10 cellular contexts compared by ENCODE assay signal in the genomic region with DNA sequence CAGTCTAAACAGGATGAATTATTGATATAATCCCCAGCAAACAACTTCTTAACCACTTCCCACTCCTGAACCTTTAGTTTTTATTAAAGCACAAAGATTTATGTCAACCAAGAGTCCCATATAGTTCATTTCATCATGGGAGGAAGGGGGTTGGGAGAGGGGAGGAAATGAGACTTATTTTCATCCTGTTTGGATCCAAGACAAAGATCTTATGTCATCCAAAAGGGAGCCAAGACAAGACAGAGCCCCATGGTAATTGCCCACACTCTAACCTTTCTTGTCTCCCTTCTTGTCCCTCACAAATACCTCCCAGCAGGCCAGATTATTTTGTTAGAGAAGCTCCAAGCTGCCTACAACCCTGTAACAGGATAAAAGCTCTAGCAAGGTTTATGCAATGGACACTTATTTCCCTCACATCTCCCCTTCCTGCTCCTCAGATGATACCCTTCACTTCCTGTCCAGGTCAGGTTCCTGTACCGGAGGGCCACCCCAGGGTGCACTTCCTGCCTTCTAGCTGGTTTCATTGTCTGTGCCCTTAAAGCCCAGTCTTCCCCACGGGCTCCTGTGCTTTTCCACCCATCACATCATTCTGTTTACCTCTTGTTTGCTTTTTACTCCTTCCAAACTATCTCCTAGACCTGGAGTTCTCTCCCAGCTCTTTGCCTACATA.
DNase-seq lines count a peak whose midpoint lies in the region; ATAC-seq, FAIRE-seq and TF ChIP-seq lines count a peak whose summit lies in the region.
"Had no signal": no experiment of that assay in that cellular context is flagged by ENCODE, and none has a peak within 500 bp of the region (broad histone marks: within the 10 kb centered on the region; RNA-seq: fewer than 3 reads in every experiment).

No MANE protein-coding gene starts in this region.

- peaks cover 12 to 21% of the 10 kb centered on the region in 2 donors for H3K9me3 Mint-ChIP-seq in activated naive CD4-positive, alpha-beta T cell treated with anti-CD3 and anti-CD28 coated beads, Interleukin-2, amount 50 U/mL, for 72 hours
- H3K9me3 Mint-ChIP-seq in naive thymus-derived CD4-positive, alpha-beta T cell: peaks cover 0 to 10% (median 4%) of the 10 kb centered on the region in 11 donors

- no peaks in the 10 kb centered on the region for H3K27me3 ChIP-seq in HL-60 (ENCODE audit: insufficient read depth, poor library complexity, severe bottlenecking)
- H3K27me3 ChIP-seq in naive thymus-derived CD4-positive, alpha-beta T cell (ENCODE audit: control insufficient read depth in 2 of 2, insufficient read depth in 2 of 2, low read length in 2 of 2): no peaks in the 10 kb centered on the region
- no peaks in the 10 kb centered on the region for H3K27me3 ChIP-seq in effector memory CD4-positive, alpha-beta T cell (replicated peaks; ENCODE audit: control insufficient read depth, insufficient read depth, low read length, poor library complexity, severe bottlenecking)
- H3K27me3 ChIP-seq: gastrocnemius medialis had no signal

- peaks cover 47 to 77% (median 68%) of the 10 kb centered on the region in 7 donors for H3K4me1 Mint-ChIP-seq in naive thymus-derived CD4-positive, alpha-beta T cell

- H3K27ac Mint-ChIP-seq in activated naive CD4-positive, alpha-beta T cell treated with anti-CD3 and anti-CD28 coated beads, Interleukin-2, amount 50 U/mL, for 72 hours: peak overlapping the region; percentile 77 to 92
- H3K27ac Mint-ChIP-seq in naive thymus-derived CD4-positive, alpha-beta T cell: peak overlapping the region; percentile 67 to 87 (median 74)
- H3K27ac Mint-ChIP-seq: brain had no signal

- H3K36me3 Mint-ChIP-seq in activated naive CD4-positive, alpha-beta T cell treated with anti-CD3 and anti-CD28 coated beads, Interleukin-2, amount 50 U/mL, for 72 hours: peaks cover 11 to 18% of the 10 kb centered on the region in 2 donors
- peaks cover 0 to 11% (median 0%) of the 10 kb centered on the region in 5 donors for H3K36me3 Mint-ChIP-seq in naive thymus-derived CD4-positive, alpha-beta T cell
- H3K36me3 Mint-ChIP-seq: brain had no signal

- H3K36me3 ChIP-seq in naive thymus-derived CD4-positive, alpha-beta T cell (ENCODE audit: control insufficient read depth in 2 of 3, insufficient read depth in 3 of 3, low read length in 3 of 3): no peaks in the 10 kb centered on the region
- H3K36me3 ChIP-seq in effector memory CD4-positive, alpha-beta T cell (ENCODE audit: control insufficient read depth, insufficient read depth, low read length): no peaks in the 10 kb centered on the region
- H3K36me3 ChIP-seq: gastrocnemius medialis had no signal

- CTCF ChIA-PET in naive thymus-derived CD4-positive, alpha-beta T cell (lab: Charles Lee): interaction anchor here (0.7 kb wide), 1 partner anchor 97 kb away, joined by 3 read pairs; no protein-coding TSS in a partner anchor

- DNase-seq in NCI-H82 (lab: John Stamatoyannopoulos, UW) (peak; percentile 42), NCI-H82 treated with DMSO at 0.1 percent for 48 hours (lab: John Stamatoyannopoulos, UW; ENCODE audit: unreplicated experiment) (no peak), HL-60 (ENCODE audit: low read depth in 1 of 2, low spot score in 1 of 2) (peak; percentile 16 to 39), D341Med (ENCODE audit: low spot score) (no peak), D721Med (ENCODE audit: insufficient read length, low spot score) (no peak)
- DNase-seq in activated naive CD4-positive, alpha-beta T cell treated with anti-CD3 and anti-CD28 coated beads, Interleukin-2, amount 50 U/mL, for 72 hours (ENCODE audit: low spot score in 2 of 2): no peak
- peak in 1 of 9 donors; percentile 8 for DNase-seq in naive thymus-derived CD4-positive, alpha-beta T cell
- no peak for DNase-seq in effector memory CD4-positive, alpha-beta T cell
- DNase-seq: gastrocnemius medialis had no signal

- no peak overlapping the region for H3K4me3 ChIP-seq in HL-60 (replicated peaks; ENCODE audit: insufficient read depth, low read length)
- H3K4me3 ChIP-seq in naive thymus-derived CD4-positive, alpha-beta T cell (ENCODE audit: low read length): no peak overlapping the region
- no peak overlapping the region for H3K4me3 ChIP-seq in effector memory CD4-positive, alpha-beta T cell (ENCODE audit: insufficient read depth, low read depth, low read length, poor library complexity, severe bottlenecking)
- H3K4me3 ChIP-seq: gastrocnemius medialis had no signal

- peak overlapping the region; percentile 29; the same call in 1 of the 2 replicates for H3K27ac ChIP-seq in HL-60 (replicated peaks)
- H3K27ac ChIP-seq in naive thymus-derived CD4-positive, alpha-beta T cell (ENCODE audit: low read depth, low read length): no peak overlapping the region
- no peak overlapping the region for H3K27ac ChIP-seq in effector memory CD4-positive, alpha-beta T cell (ENCODE audit: insufficient read depth, low read length, poor library complexity, severe bottlenecking)

- TF ChIP-seq CTCF in HL-60 (IDR thresholded peaks at IDR 0.05; ENCODE audit: insufficient read depth, low read length) (no peak), D721Med (IDR thresholded peaks at IDR 0.05; ENCODE audit: insufficient read depth, missing control alignments) (no peak)

- POLR2A ChIA-PET in naive thymus-derived CD4-positive, alpha-beta T cell (lab: Charles Lee): interaction anchor here (0.6 to 1.8 kb wide), 3 partner anchors 10 to 136 kb away, joined by 3 to 5 read pairs (median 3); no protein-coding TSS in a partner anchor

- H3K4me3 Mint-ChIP-seq in naive thymus-derived CD4-positive, alpha-beta T cell: peak overlapping the region; percentile 5 to 81 (median 54)
- H3K4me3 Mint-ChIP-seq: brain had no signal

- no peak for FAIRE-seq in D721Med (lab: Jason Lieb, UNC)

- H3K9me3 ChIP-seq in naive thymus-derived CD4-positive, alpha-beta T cell (ENCODE audit: control insufficient read depth in 2 of 3, low read length in 3 of 3): no peaks in the 10 kb centered on the region
- no peaks in the 10 kb centered on the region for H3K9me3 ChIP-seq in effector memory CD4-positive, alpha-beta T cell (ENCODE audit: control insufficient read depth, low read length)
- H3K9me3 ChIP-seq: gastrocnemius medialis had no signal

- intact Hi-C loops in naive thymus-derived CD4-positive, alpha-beta T cell (cut with micrococcal nuclease): no loop called here

- no peak for ATAC-seq in activated naive CD4-positive, alpha-beta T cell treated with anti-CD3 and anti-CD28 coated beads, Interleukin-2, amount 50 U/mL, for 72 hours
- no peak for ATAC-seq in naive thymus-derived CD4-positive, alpha-beta T cell
- ATAC-seq: gastrocnemius medialis had no signal

- H3K27me3 Mint-ChIP-seq in naive thymus-derived CD4-positive, alpha-beta T cell: no peaks in the 10 kb centered on the region
- H3K27me3 Mint-ChIP-seq: brain had no signal

- peaks cover 52 to 54% of the 10 kb centered on the region in 2 donors for H3K4me1 ChIP-seq in naive thymus-derived CD4-positive, alpha-beta T cell (ENCODE audit: control insufficient read depth in 2 of 2, insufficient read depth in 2 of 2, low read length in 2 of 2)
- peaks cover 44% of the 10 kb centered on the region for H3K4me1 ChIP-seq in effector memory CD4-positive, alpha-beta T cell (ENCODE audit: control insufficient read depth, insufficient read depth, low read length, poor library complexity, severe bottlenecking)

Comparison
In these comparisons a context has a peak if more than half of its experiments do, and no peak if none do; other contexts are left out.
1. DNase-seq: peak in NCI-H82 (single experiment) and HL-60 (2 of 2); none in NCI-H82 treated with DMSO at 0.1 percent for 48 hours (single experiment), activated naive CD4-positive, alpha-beta T cell treated with anti-CD3 and anti-CD28 coated beads, Interleukin-2, amount 50 U/mL, for 72 hours (0 of 2), D341Med (single experiment), effector memory CD4-positive, alpha-beta T cell (0 of 3) and D721Med (single experiment).